Comparison of ENCODE assay signal across 15 cellular contexts in the genomic region with DNA sequence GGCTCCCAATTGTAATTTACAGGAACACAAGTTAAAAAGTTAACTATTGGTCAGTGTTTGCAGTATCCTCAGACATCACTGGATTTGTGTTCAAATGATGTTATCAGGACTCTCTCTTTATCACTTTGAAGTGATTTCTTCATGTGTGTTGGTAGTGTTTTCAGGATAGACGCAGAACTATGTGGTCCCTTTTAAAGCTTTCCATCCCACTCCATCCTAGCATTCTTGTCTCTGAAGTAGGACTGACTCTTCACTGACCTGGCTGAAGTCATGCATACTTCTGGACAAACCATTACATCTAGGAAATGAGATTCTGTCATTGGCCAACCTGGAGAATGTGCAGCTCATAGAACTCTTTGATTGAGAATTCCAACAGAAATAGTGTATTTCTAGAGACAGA.
"Had no signal": no experiment of that assay in that cellular context is flagged by ENCODE, and none has a peak within 500 bp of the region (broad histone marks: within the 10 kb centered on the region; RNA-seq: fewer than 3 reads in every experiment).

No MANE protein-coding gene starts in this region.

- H3K27me3 ChIP-seq: ovary, upper lobe of right lung had no signal

- ATAC-seq: stimulated activated effector memory CD8-positive, alpha-beta T cell treated with anti-CD3 and anti-CD28 coated beads, Interleukin-12 subunit alpha, Interleukin-12 subunit beta, amount 100 ng/mL, for 72 hours; T-helper 17 cell; upper lobe of right lung had no signal

- H3K9me3 ChIP-seq: ovary, thoracic aorta, upper lobe of right lung had no signal

- H3K4me1 ChIP-seq: upper lobe of right lung had no signal

- H3K27ac ChIP-seq: epithelial cell of prostate, ovary, thoracic aorta, upper lobe of right lung had no signal

- FAIRE-seq: bronchial epithelial cell had no signal

- H3K4me3 ChIP-seq: ovary, thoracic aorta, upper lobe of right lung had no signal

- H3K36me3 ChIP-seq: ovary, thoracic aorta, upper lobe of right lung had no signal

- DNase-seq: activated CD4-positive, alpha-beta memory T cell treated with anti-CD3 and anti-CD28 coated beads, Interleukin-2, amount 10 ng/mL, durations not matched to agents 7 days and 5 days; activated CD4-positive, alpha-beta T cell treated with anti-CD3 and anti-CD28 coated beads for 4 hours; activated effector memory CD4-positive, alpha-beta T cell treated with anti-CD3 and anti-CD28 coated beads, Interleukin-2, amount 50 U/mL, for 16 hours; activated T-cell treated with anti-CD3 and anti-CD28 coated beads, Interleukin-2, amount 50 U/mL, for 48 hours; hippocampal formation; mesendoderm; ovary; stimulated activated CD4-positive, alpha-beta T cell treated with anti-CD3 and anti-CD28 coated beads, Interleukin-12 subunit alpha, Interleukin-12 subunit beta, amount 100 ng/mL, for 4 hours; stimulated activated CD4-positive, alpha-beta T cell treated with anti-CD3 and anti-CD28 coated beads, Interleukin-2, amount 100 ng/mL, for 24 hours; T-helper 17 cell; upper lobe of right lung had no signal
